In genomic region chr11:62555464-62556092, GRCh38 we compare ENCODE assay signal across 8 cellular contexts. TPM values are rescaled to one million over a fixed set of nuclear protein-coding genes. Genes with fewer than 3 reads are reported as not detected.
DNase-seq lines count a peak whose midpoint lies in the region; ATAC-seq and TF ChIP-seq lines count a peak whose summit lies in the region.

No MANE protein-coding gene starts in this region.

- H3K4me1 Mint-ChIP-seq in chondrocyte (ENCODE audit: low read depth) = peaks cover 72% of the 10 kb centered on the region

- TF ChIP-seq POLR2A in vagina (IDR thresholded peaks at IDR 0.05) = no peak

- peak; percentile 41 for DNase-seq in DMS53 (lab: John Stamatoyannopoulos, UW)
- DNase-seq in DMS53 treated with DMSO at 0.1 percent for 48 hours (lab: John Stamatoyannopoulos, UW; ENCODE audit: unreplicated experiment) = no peak
- peak; percentile 44 to 84 (median 71) for DNase-seq in T-helper 1 cell
- DNase-seq in chondrocyte (ENCODE audit: low spot score) = no peak
- DNase-seq in vagina (ENCODE audit: extremely low spot score in 2 of 2) = no peak
- no peak for DNase-seq in NCI-H446 (lab: John Stamatoyannopoulos, UW)

- peak overlapping the region; percentile 96 for H3K27ac ChIP-seq in mesodermal cell (ENCODE audit: low read depth, low read length, severe bottlenecking)
- peak overlapping the region; percentile 98 for H3K27ac ChIP-seq in vagina

- H3K27me3 Mint-ChIP-seq in chondrocyte (ENCODE audit: low read depth) = no peaks in the 10 kb centered on the region

- intact Hi-C loops in vagina (cut with DNase I) = no loop called here

- ATAC-seq in HG03175 (IDR thresholded peaks at IDR 0.05; ENCODE audit: unreplicated experiment) = peak; percentile 43

- H3K9me3 ChIP-seq in mesodermal cell (ENCODE audit: control insufficient read depth, low read length) (no peaks in the 10 kb centered on the region), vagina (no peaks in the 10 kb centered on the region)

- H3K4me1 ChIP-seq in mesodermal cell (ENCODE audit: control insufficient read depth, insufficient read depth, low read length, poor library complexity, severe bottlenecking) (peaks cover 82% of the 10 kb centered on the region), vagina (peaks cover 96% of the 10 kb centered on the region)

- WGBS in mesodermal cell (ENCODE audit: insufficient coverage in 2 of 2), 2 experiments = 17% methylated on average over 1 of the region's 4 CpGs; no CpG with 5 or more reads in 1 of the 2 experiments

- TF ChIP-seq CTCF in chondrocyte (IDR thresholded peaks at IDR 0.05) (no peak), vagina (IDR thresholded peaks at IDR 0.05) (no peak)

- peak overlapping the region; percentile 98 for H3K27ac Mint-ChIP-seq in chondrocyte (ENCODE audit: unreplicated experiment)

- H3K4me3 ChIP-seq in mesodermal cell (ENCODE audit: extremely low read depth, insufficient read depth, low read length, poor library complexity, severe bottlenecking) = no peak overlapping the region
- H3K4me3 ChIP-seq in vagina = peak overlapping the region in 1 of 2 donors; percentile 33

- peaks cover 17% of the 10 kb centered on the region for H3K36me3 Mint-ChIP-seq in chondrocyte (ENCODE audit: low read depth)

- H3K27me3 ChIP-seq in vagina = no peaks in the 10 kb centered on the region

- H3K9me3 Mint-ChIP-seq in chondrocyte (ENCODE audit: low read depth) = no peaks in the 10 kb centered on the region

- peaks cover 48% of the 10 kb centered on the region for H3K36me3 ChIP-seq in mesodermal cell (ENCODE audit: control insufficient read depth, insufficient read depth, low read length)
- peaks cover 0 to 15% of the 10 kb centered on the region in 2 donors for H3K36me3 ChIP-seq in vagina

- H3K4me3 Mint-ChIP-seq in chondrocyte (ENCODE audit: unreplicated experiment) = peak overlapping the region; percentile 41

RNA-seq across cellular contexts. Expression of gene AHNAK, which starts 9.0 kb away (rescaled TPM):
- total RNA-seq in chondrocyte (476 to 526 TPM (median 514 TPM) in 3 replicates), vagina (828 TPM)
- 88.1 TPM for polyA plus RNA-seq in mesodermal cell (2013, experiment 1 of 2)
- polyA plus RNA-seq in mesodermal cell (2013, experiment 2 of 2) = 82.4 TPM

RNA-seq across cellular contexts. Expression of gene EEF1G, which starts 18.1 kb away (rescaled TPM):
- 1,000 to 1,202 TPM (median 1,017 TPM) in 3 replicates for total RNA-seq in chondrocyte
- polyA plus RNA-seq in mesodermal cell (2013, experiment 1 of 2) = 1,929 TPM
- polyA plus RNA-seq in mesodermal cell (2013, experiment 2 of 2) = 1,695 TPM
- 1,183 TPM for total RNA-seq in vagina

RNA-seq across cellular contexts. Expression of gene TUT1, which starts 35.7 kb away (rescaled TPM):
- 9.6 to 15.2 TPM (median 11.8 TPM) in 3 replicates for total RNA-seq in chondrocyte
- 15.7 TPM for polyA plus RNA-seq in mesodermal cell (2013, experiment 1 of 2)
- 13.7 TPM for polyA plus RNA-seq in mesodermal cell (2013, experiment 2 of 2)
- total RNA-seq in vagina = 12.0 TPM

RNA-seq across cellular contexts. Expression of gene MTA2, which starts 46.1 kb away (rescaled TPM):
- total RNA-seq in chondrocyte = 81.7 to 89.3 TPM (median 83.0 TPM) in 3 replicates
- polyA plus RNA-seq in mesodermal cell (2013, experiment 1 of 2) = 94.4 TPM
- 89.1 TPM for polyA plus RNA-seq in mesodermal cell (2013, experiment 2 of 2)
- 96.3 TPM for total RNA-seq in vagina

RNA-seq across cellular contexts. Expression of gene EML3, which starts 57.0 kb away (rescaled TPM):
- total RNA-seq in chondrocyte = 55.2 to 76.6 TPM (median 58.9 TPM) in 3 replicates
- 49.4 TPM for polyA plus RNA-seq in mesodermal cell (2013, experiment 1 of 2)
- 33.5 TPM for polyA plus RNA-seq in mesodermal cell (2013, experiment 2 of 2)
- total RNA-seq in vagina = 69.0 TPM

Comparison
In these comparisons a context has a peak if more than half of its experiments do, and no peak if none do; other contexts are left out.
1. DNase-seq: peak in DMS53 (single experiment) and T-helper 1 cell (5 of 5); none in DMS53 treated with DMSO at 0.1 percent for 48 hours (single experiment), chondrocyte (single experiment), vagina (0 of 2) and NCI-H446 (0 of 2).